16 cellular contexts compared by ENCODE assay signal in genomic region chr15:62088361-62088693, GRCh38. TPM values are rescaled to one million over a fixed set of nuclear protein-coding genes. Genes with fewer than 3 reads are reported as not detected.
DNase-seq lines count a peak whose midpoint lies in the region; ATAC-seq and TF ChIP-seq lines count a peak whose summit lies in the region.
"Had no signal": no experiment of that assay in that cellular context is flagged by ENCODE, and none has a peak within 500 bp of the region (broad histone marks: within the 10 kb centered on the region; RNA-seq: fewer than 3 reads in every experiment).

No MANE protein-coding gene starts in this region.

- H3K4me3 Mint-ChIP-seq in chondrocyte (ENCODE audit: unreplicated experiment), result no peak overlapping the region
- no peak overlapping the region for H3K4me3 Mint-ChIP-seq in activated naive CD4-positive, alpha-beta T cell treated with anti-CD3 and anti-CD28 coated beads, Interleukin-2, amount 10 ng/mL, durations not matched to agents 7 days and 5 days
- H3K4me3 Mint-ChIP-seq: CD4-positive, alpha-beta T cell had no signal

- peak overlapping the region; percentile 78 for H3K27ac Mint-ChIP-seq in chondrocyte (ENCODE audit: unreplicated experiment)
- H3K27ac Mint-ChIP-seq in activated naive CD4-positive, alpha-beta T cell treated with anti-CD3 and anti-CD28 coated beads, Interleukin-2, amount 10 ng/mL, durations not matched to agents 7 days and 5 days, result no peak overlapping the region
- H3K27ac Mint-ChIP-seq: CD4-positive, alpha-beta T cell had no signal

- no peaks in the 10 kb centered on the region for H3K9me3 Mint-ChIP-seq in chondrocyte (ENCODE audit: low read depth)
- peaks cover 5% of the 10 kb centered on the region for H3K9me3 Mint-ChIP-seq in activated naive CD4-positive, alpha-beta T cell treated with anti-CD3 and anti-CD28 coated beads, Interleukin-2, amount 10 ng/mL, durations not matched to agents 7 days and 5 days

- in situ Hi-C loops in GM23248 (cut with MboI), result no loop called here

- H3K4me1 ChIP-seq in GM23248 (ENCODE audit: insufficient read depth) (peaks cover 10% of the 10 kb centered on the region; the same call in 1 of the 2 replicates), skeletal muscle satellite cell (ENCODE audit: control insufficient read depth, insufficient read depth, low read length) (peaks cover 12% of the 10 kb centered on the region)
- H3K4me1 ChIP-seq: HAP-1 had no signal

- no peak for TF ChIP-seq CTCF in chondrocyte (IDR thresholded peaks at IDR 0.05)

- H3K79me2 ChIP-seq in GM23248 (ENCODE audit: insufficient read depth), result no peaks in the 10 kb centered on the region

- intact Hi-C loops in left colon (cut with DNase I, micrococcal nuclease), result no loop called here

- no peaks in the 10 kb centered on the region for H3K27me3 ChIP-seq in GM23248 (replicated peaks; ENCODE audit: insufficient read depth)
- no peaks in the 10 kb centered on the region for H3K27me3 ChIP-seq in skeletal muscle satellite cell (ENCODE audit: control insufficient read depth, insufficient read depth, low read length)

- no peaks in the 10 kb centered on the region for H3F3A ChIP-seq in GM23248 (ENCODE audit: insufficient read depth)

- H2AFZ ChIP-seq in GM23248, result peak overlapping the region; percentile 77; the same call in 1 of the 2 replicates

- H3K27ac ChIP-seq in GM23248, result no peak overlapping the region

- no peaks in the 10 kb centered on the region for H3K36me3 ChIP-seq in GM23248 (ENCODE audit: low read depth)
- no peaks in the 10 kb centered on the region for H3K36me3 ChIP-seq in skeletal muscle satellite cell (ENCODE audit: insufficient read depth, low read length)
- H3K36me3 ChIP-seq: HAP-1 had no signal

- CTCF ChIA-PET in activated naive CD4-positive, alpha-beta T cell treated with anti-CD3 and anti-CD28 coated beads, Interleukin-2, amount 10 ng/mL, durations not matched to agents 7 days and 5 days (lab: Charles Lee), result interaction anchor here (1.0 to 2.0 kb wide), 2 partner anchors 17 to 75 kb away, joined by 3 to 4 read pairs; no protein-coding TSS in a partner anchor

- no peaks in the 10 kb centered on the region for H3K36me3 Mint-ChIP-seq in chondrocyte (ENCODE audit: low read depth)
- no peaks in the 10 kb centered on the region for H3K36me3 Mint-ChIP-seq in activated naive CD4-positive, alpha-beta T cell treated with anti-CD3 and anti-CD28 coated beads, Interleukin-2, amount 10 ng/mL, durations not matched to agents 7 days and 5 days

- ATAC-seq in left colon (peak; percentile 27), GM21723 (IDR thresholded peaks at IDR 0.05; ENCODE audit: unreplicated experiment) (no peak)

- 29 to 48% methylated on average over 1 of the region's 1 CpG for WGBS in GM23248 (ENCODE audit: low coverage in 1 of 2, low lambda C conversion rate in 2 of 2, missing lambda C conversion rate in 2 of 2), 2 experiments

- H3K9me3 ChIP-seq in GM23248 (ENCODE audit: low read depth) (no peaks in the 10 kb centered on the region), skeletal muscle satellite cell (replicated peaks; ENCODE audit: low read length) (no peaks in the 10 kb centered on the region)
- H3K9me3 ChIP-seq: Caco-2, HAP-1 had no signal

- no peaks in the 10 kb centered on the region for H3K9me2 ChIP-seq in GM23248 (ENCODE audit: insufficient read depth)

- no peak overlapping the region for H3K4me2 ChIP-seq in GM23248 (ENCODE audit: unreplicated experiment)
- no peak overlapping the region for H3K4me2 ChIP-seq in skeletal muscle satellite cell (ENCODE audit: low read length)

- H3K9ac ChIP-seq in GM23248 (no peak overlapping the region), skeletal muscle satellite cell (ENCODE audit: low read depth, low read length) (peak overlapping the region; percentile 23)

- H4K20me1 ChIP-seq in GM23248 (ENCODE audit: insufficient read depth), result no peaks in the 10 kb centered on the region

- DNase-seq in GM23248, result no peak
- DNase-seq in chondrocyte (ENCODE audit: low spot score), result no peak
- DNase-seq in left colon, result no peak
- DNase-seq in putamen (ENCODE audit: low spot score), result no peak
- no peak for DNase-seq in germinal center (ENCODE audit: low spot score)
- no peak for DNase-seq in activated naive CD4-positive, alpha-beta T cell treated with anti-CD3 and anti-CD28 coated beads, Interleukin-2, amount 10 ng/mL, durations not matched to agents 7 days and 5 days
- DNase-seq: Caco-2; CD4-positive, alpha-beta T cell; Kasumi-1; NCI-H1092 treated with DMSO at 0.1 percent for 48 hours; Right ventricle myocardium superior had no signal

- H3K4me3 ChIP-seq in GM23248 (no peak overlapping the region), skeletal muscle satellite cell (ENCODE audit: low read length) (no peak overlapping the region)
- H3K4me3 ChIP-seq: HAP-1 had no signal

- H3K4me1 Mint-ChIP-seq in chondrocyte (ENCODE audit: low read depth), result peaks cover 26% of the 10 kb centered on the region
- peaks cover 7% of the 10 kb centered on the region for H3K4me1 Mint-ChIP-seq in activated naive CD4-positive, alpha-beta T cell treated with anti-CD3 and anti-CD28 coated beads, Interleukin-2, amount 10 ng/mL, durations not matched to agents 7 days and 5 days

- no peaks in the 10 kb centered on the region for H3K27me3 Mint-ChIP-seq in chondrocyte (ENCODE audit: low read depth)
- no peaks in the 10 kb centered on the region for H3K27me3 Mint-ChIP-seq in activated naive CD4-positive, alpha-beta T cell treated with anti-CD3 and anti-CD28 coated beads, Interleukin-2, amount 10 ng/mL, durations not matched to agents 7 days and 5 days
- H3K27me3 Mint-ChIP-seq: CD4-positive, alpha-beta T cell had no signal

RNA-seq across cellular contexts. Expression of gene C2CD4A, which starts 21.6 kb away (rescaled TPM):
- not detected in 2 replicates for total RNA-seq in GM23248 (2014; rRNA removed; shearing (Covaris generic))
- not detected in 2 replicates for polyA plus RNA-seq in GM23248 (2016; fragmentation: Nextera tagmentation; extraction: Ambion mirVana)
- total RNA-seq in chondrocyte (0.10 TPM in 1 of 3 replicates, not detected in the others), left colon (1 to 10 TPM in 1 of 2 donors, under 1 TPM in 1; 0.22 to 1.1 TPM)
- not detected in 2 replicates for total RNA-seq in skeletal muscle satellite cell (2012; rRNA removed)
- total RNA-seq: OCI-LY7, Right ventricle myocardium superior had no signal
- polyA plus RNA-seq: BJ had no signal

RNA-seq across cellular contexts. Expression of gene VPS13C, which starts 28.1 kb away (rescaled TPM):
- total RNA-seq in GM23248 (2014; rRNA removed; shearing (Covaris generic)), result 21.7 and 23.8 TPM in 2 replicates
- polyA plus RNA-seq in GM23248 (2016; fragmentation: Nextera tagmentation; extraction: Ambion mirVana), result 8.0 and 8.7 TPM in 2 replicates
- total RNA-seq in chondrocyte (46.0 to 53.0 TPM (median 49.2 TPM) in 3 replicates), left colon (10 to 100 TPM; 55.2 to 57.2 TPM)
- 46.3 and 62.6 TPM in 2 replicates for total RNA-seq in skeletal muscle satellite cell (2012; rRNA removed)
